Comparison of ENCODE assay signal across 10 cellular contexts in genomic region chr3:42020681-42021307, GRCh38. TPM values are rescaled to one million over a fixed set of nuclear protein-coding genes. Genes with fewer than 3 reads are reported as not detected.
DNase-seq lines count a peak whose midpoint lies in the region; ATAC-seq, FAIRE-seq and TF ChIP-seq lines count a peak whose summit lies in the region.
"Had no signal": no experiment of that assay in that cellular context is flagged by ENCODE, and none has a peak within 500 bp of the region (broad histone marks: within the 10 kb centered on the region; RNA-seq: fewer than 3 reads in every experiment).

No MANE protein-coding gene starts in this region.

- H3K27me3 ChIP-seq in GM12878 (replicated peaks in 1 of 2; ENCODE audit: control insufficient read depth in 2 of 2, insufficient read depth in 2 of 2, low read length in 1 of 2) (no peaks in the 10 kb centered on the region), SJCRH30 (no peaks in the 10 kb centered on the region)

- intact Hi-C loops in GM12878 (cut with micrococcal nuclease; ENCODE audit: unreplicated experiment) = no loop called here

- RAD21 ChIA-PET in GM12878 (lab: Charles Lee; ENCODE audit: unreplicated experiment) = interaction anchor here (0.8 to 0.9 kb wide), 3 partner anchors 59 to 580 kb away, joined by 3 to 4 read pairs (median 3); partner anchors contain the start of genes NKTR and ULK4

- TF ChIP-seq EP300 in GM12878 (IDR thresholded peaks at IDR 0.05; ENCODE audit: borderline replicate concordance in 1 of 2, control insufficient read depth in 1 of 2, low read depth in 2 of 2, low read length in 2 of 2) = no peak

- no peak for ATAC-seq in GM12878
- no peak for ATAC-seq in GM19035 (IDR thresholded peaks at IDR 0.05; ENCODE audit: unreplicated experiment)

- peak; percentile 26 for FAIRE-seq in HTR-8/SVneo (lab: Jason Lieb, UNC)
- FAIRE-seq in GM12878 (lab: Jason Lieb, UNC) = no peak
- FAIRE-seq in frontal cortex (lab: Jason Lieb, UNC) = no peak

- peak overlapping the region; percentile 13; the same call in 1 of the 2 replicates for H3K4me3 ChIP-seq in GM12878
- no peak overlapping the region for H3K4me3 ChIP-seq in SJCRH30

- in situ Hi-C loops in ACHN (cut with HindIII; ENCODE audit: low pct_ligation_motif_present, low pct_unique_long_range_greater_than_20kb, low sequenced_read_pairs) = no loop called here
- in situ Hi-C loops in GM12878 (cut with MboI) = no loop called here

- H3K27ac ChIP-seq in GM12878 (ENCODE audit: control insufficient read depth, insufficient read depth) (no peak overlapping the region), SJCRH30 (no peak overlapping the region)

- CTCF ChIA-PET in GM12878 (lab: Yijun Ruan, JAX) = interaction anchor here (0.6 to 2.6 kb wide), 8 partner anchors 16 to 171 kb away, joined by 3 to 9 read pairs (median 5); no protein-coding TSS in a partner anchor

- TF ChIP-seq POLR2A in GM12878 (IDR thresholded peaks at IDR 0.05; ENCODE audit: low read depth, low read length) = no peak

- POLR2A ChIA-PET in GM12878 (lab: Charles Lee) = interaction anchor here (1.5 kb wide), 1 partner anchor 9 kb away, joined by 3 read pairs; no protein-coding TSS in a partner anchor

- no peaks in the 10 kb centered on the region for H3K36me3 ChIP-seq in GM12878 (ENCODE audit: control insufficient read depth in 2 of 2, insufficient read depth in 2 of 2, low read length in 1 of 2)
- H3K36me3 ChIP-seq in SJCRH30 = no peaks in the 10 kb centered on the region

- H2AFZ ChIP-seq in GM12878 (ENCODE audit: control insufficient read depth, low read depth, low read length) = no peak overlapping the region

- peaks cover 96% of the 10 kb centered on the region for H3K79me2 ChIP-seq in GM12878 (ENCODE audit: control insufficient read depth, insufficient read depth, low read length)

- 0 out of 2 replicates have a peak, but pooled peaks cover 3% of the 10 kb centered on the region for H4K20me1 ChIP-seq in GM12878 (ENCODE audit: control insufficient read depth, insufficient read depth)

- H3K4me1 ChIP-seq in GM12878 (ENCODE audit: control insufficient read depth, insufficient read depth, low read length) (peaks cover 27% of the 10 kb centered on the region), SJCRH30 (peaks cover 11% of the 10 kb centered on the region)

- no peak overlapping the region for H3K9ac ChIP-seq in GM12878 (ENCODE audit: control insufficient read depth, insufficient read depth, low read length)

- H3K9me3 ChIP-seq in GM12878 (replicated peaks; ENCODE audit: control insufficient read depth, insufficient read depth, low read length) = no peaks in the 10 kb centered on the region
- no peaks in the 10 kb centered on the region for H3K9me3 ChIP-seq in SJCRH30 (replicated peaks)
- H3K9me3 ChIP-seq: Caco-2 had no signal

- no peak overlapping the region; the same call in 1 of the 2 replicates for H3K4me2 ChIP-seq in GM12878 (ENCODE audit: control insufficient read depth, insufficient read depth)

- SMC1A ChIA-PET in GM12878 (lab: Charles Lee; ENCODE audit: uncharacterized antibody, unreplicated experiment) = interaction anchor here (1.5 to 9.6 kb wide), 4 partner anchors 10 to 74 kb away, joined by 3 to 109 read pairs (median 10); no protein-coding TSS in a partner anchor

- DNase-seq in ACHN = peak; percentile 41
- no peak for DNase-seq in HTR-8/SVneo (ENCODE audit: insufficient read length, low spot score)
- no peak for DNase-seq in GM12878 (ENCODE audit: low read depth, low spot score)
- DNase-seq in lung microvascular endothelial cell (ENCODE audit: low read depth in 2 of 2) = peak; percentile 77 to 89
- no peak for DNase-seq in frontal cortex (ENCODE audit: low spot score in 2 of 2)
- no peak for DNase-seq in NAMALWA (ENCODE audit: low spot score)
- no peak for DNase-seq in SJCRH30
- DNase-seq: Caco-2, posterior cingulate gyrus had no signal

- 53% methylated on average over 2 of the region's 2 CpGs for WGBS in GM12878 (ENCODE audit: insufficient coverage, insufficient replicate concordance, low lambda C conversion rate, missing lambda C conversion rate)

- TF ChIP-seq RAD21 in GM12878 (IDR thresholded peaks at IDR 0.05; ENCODE audit: insufficient read depth, low read depth, low read length) = no peak

- no TSS peak for BruUV-seq in GM12878 (replicated peaks; lab: Mats Ljungman, UMichigan)

- no peak for TF ChIP-seq CTCF in GM12878 (IDR thresholded peaks at IDR 0.05 in 2 of 3, conservative IDR thresholded peaks at IDR 0.05 in 1 of 3; ENCODE audit: control insufficient read depth in 2 of 3, extremely low read depth in 1 of 3, insufficient read depth in 1 of 3, low read depth in 3 of 3, low read length in 3 of 3)

TF ChIP-seq in GM12878, 131 proteins besides CTCF, POLR2A, EP300 and RAD21:
- TF ChIP-seq ZNF217 (IDR thresholded peaks at IDR 0.05) (no peak), SREBF1 (IDR thresholded peaks at IDR 0.05; ENCODE audit: low read length) (no peak), ZBED1 (IDR thresholded peaks at IDR 0.05; ENCODE audit: borderline replicate concordance) (no peak)

RNA-seq across cellular contexts. Expression of gene ULK4, which starts 58.9 kb away (rescaled TPM):
- total RNA-seq in GM12878 (2013; cell fraction: nucleolus; rRNA removed) = 62.6 and 63.8 TPM in 2 replicates
- 7.6 and 7.9 TPM in 2 replicates for total RNA-seq in GM12878 (2014; rRNA removed)
- total RNA-seq in GM12878 (2014; rRNA removed; fragmentation: Illumina TruSeq; extraction: Trizol) = 7.1 and 9.1 TPM in 2 replicates
- 6.1 and 6.2 TPM in 2 replicates for total RNA-seq in GM12878 (2021)
- 3.7 TPM for polyA plus RNA-seq in GM12878 (2011; ENCODE audit: low read depth)
- polyA plus RNA-seq in GM12878 (2011; rRNA removed) = 3.6 and 3.8 TPM in 2 replicates
- polyA plus RNA-seq in GM12878 (2011; cell fraction: cytosol; rRNA removed) = 1.7 and 1.9 TPM in 2 replicates
- 4.9 and 6.1 TPM in 2 replicates for polyA plus RNA-seq in GM12878 (2011; cell fraction: nucleus; rRNA removed)
- polyA plus RNA-seq in GM12878 (2012) = 1.9 and 2.5 TPM in 2 replicates
- 3.5 and 6.8 TPM in 2 replicates for polyA plus RNA-seq in GM12878 (2014; fragmentation: Illumina TruSeq; extraction: Trizol)
- polyA plus RNA-seq in GM12878 (2014; fragmentation: Nextera tagmentation; extraction: Ambion mirVana) = 1 to 10 TPM; 4.5 to 6.4 TPM
- polyA plus RNA-seq in GM12878 (2014; rRNA removed) = 3.9 and 6.2 TPM in 2 replicates
- 1 to 10 TPM; 7.0 to 7.6 TPM for polyA plus RNA-seq in GM12878 (2016; fragmentation: Nextera tagmentation; extraction: Ambion mirVana)
- 6.2 and 7.2 TPM in 2 replicates for polyA minus RNA-seq in GM12878 (2011; rRNA and poly(A)+ RNA removed)
- 0.80 and 2.2 TPM in 2 replicates for polyA minus RNA-seq in GM12878 (2011; cell fraction: cytosol; rRNA and poly(A)+ RNA removed)
- polyA minus RNA-seq in GM12878 (2011; cell fraction: nucleus; rRNA and poly(A)+ RNA removed) = 12.0 and 16.6 TPM in 2 replicates
- 4.6 and 6.3 TPM in 2 replicates for total RNA-seq in lung microvascular endothelial cell
- total RNA-seq in frontal cortex = 17.5 TPM
- total RNA-seq in SJCRH30 (2014; rRNA removed; shearing (Covaris generic)) = 6.3 and 6.4 TPM in 2 replicates

Comparison
In these comparisons a context has a peak if more than half of its experiments do, and no peak if none do; other contexts are left out.
1. DNase-seq: peak in ACHN (single experiment) and lung microvascular endothelial cell (2 of 2); none in HTR-8/SVneo (single experiment), GM12878 (single experiment), frontal cortex (0 of 2), NAMALWA (single experiment) and SJCRH30 (0 of 2).